Comparison of ENCODE assay signal across 8 cellular contexts in the genomic region with DNA sequence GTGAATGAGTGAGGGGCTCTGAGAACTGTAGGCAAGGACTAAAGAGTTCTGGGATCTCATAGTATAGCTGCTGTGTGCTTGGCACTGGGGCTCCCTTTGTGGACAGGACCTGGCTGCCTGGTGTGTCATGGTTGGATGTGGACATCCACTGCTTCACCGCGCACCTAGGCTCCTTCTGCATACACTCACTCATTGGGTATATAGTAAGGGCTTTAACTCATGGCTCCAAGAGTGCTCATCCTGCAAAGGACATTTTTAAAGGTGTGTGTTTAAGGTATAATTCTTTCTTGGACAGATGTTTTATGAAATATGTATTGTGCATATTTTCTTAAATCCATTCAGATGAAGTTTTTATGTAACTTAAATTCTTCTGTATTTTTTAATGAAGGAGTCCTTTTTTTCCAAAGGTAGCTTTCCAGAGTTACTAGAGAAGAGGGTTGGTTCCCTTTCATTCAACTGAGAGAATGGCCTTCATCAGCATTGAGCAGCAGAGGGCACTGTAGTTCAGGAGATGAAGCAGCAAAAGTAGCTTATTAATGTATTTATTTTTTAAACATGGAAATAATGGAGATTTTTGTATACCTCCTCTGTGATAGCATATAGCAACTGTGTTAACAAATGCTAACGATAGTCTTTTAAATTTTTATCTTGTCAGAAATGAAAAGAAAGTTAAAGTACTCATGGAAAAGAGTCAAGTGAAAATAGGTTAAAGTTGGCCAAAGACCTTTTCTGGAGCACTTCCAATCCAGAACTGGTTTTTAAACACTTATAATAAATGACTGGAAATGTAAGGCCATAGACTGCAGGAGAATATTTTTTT. TPM values are rescaled to one million over a fixed set of nuclear protein-coding genes. Genes with fewer than 3 reads are reported as not detected.
DNase-seq lines count a peak whose midpoint lies in the region; ATAC-seq, FAIRE-seq and TF ChIP-seq lines count a peak whose summit lies in the region.

No MANE protein-coding gene starts in this region.

- no peak overlapping the region for H3K4me3 ChIP-seq in GM12878

- H3K9ac ChIP-seq in GM12878 (ENCODE audit: control insufficient read depth, insufficient read depth, low read length), result no peak overlapping the region

- H4K20me1 ChIP-seq in GM12878 (ENCODE audit: control insufficient read depth, insufficient read depth), result no peaks in the 10 kb centered on the region; the same call in 1 of the 2 replicates

- peak; percentile 74 for TF ChIP-seq CTCF in RWPE1 (conservative IDR thresholded peaks at IDR 0.05; ENCODE audit: low read depth)
- peak; percentile 64 to 89 (median 81) for TF ChIP-seq CTCF in GM12878 (IDR thresholded peaks at IDR 0.05 in 2 of 3, conservative IDR thresholded peaks at IDR 0.05 in 1 of 3; ENCODE audit: control insufficient read depth in 2 of 3, extremely low read depth in 1 of 3, insufficient read depth in 1 of 3, low read depth in 3 of 3, low read length in 3 of 3)

- SMC1A ChIA-PET in GM12878 (lab: Charles Lee; ENCODE audit: uncharacterized antibody, unreplicated experiment), result interaction anchor here (0.6 to 4.4 kb wide), 42 partner anchors 11 to 316 kb away, joined by 3 to 67 read pairs (median 5); partner anchors contain the start of genes DPH3 and OXNAD1

- no TSS peak for BruUV-seq in GM12878 (replicated peaks; lab: Mats Ljungman, UMichigan)

- peak; percentile 96 for TF ChIP-seq RAD21 in GM12878 (IDR thresholded peaks at IDR 0.05; ENCODE audit: insufficient read depth, low read depth, low read length)

- ATAC-seq in GM12878 (peak; percentile 58), HG03135 (IDR thresholded peaks at IDR 0.05; ENCODE audit: unreplicated experiment) (no peak)

- DNase-seq in NCI-H2196 (lab: John Stamatoyannopoulos, UW; ENCODE audit: unreplicated experiment), result peak; percentile 18
- DNase-seq in NCI-H2196 treated with DMSO at 0.1 percent for 48 hours (lab: John Stamatoyannopoulos, UW; ENCODE audit: unreplicated experiment), result no peak
- peak; percentile 3 for DNase-seq in HPDE6-E6E7 (ENCODE audit: extremely low spot score)
- peak; percentile 25 for DNase-seq in RWPE1 (ENCODE audit: low spot score)
- DNase-seq in GM12878 (ENCODE audit: low read depth, low spot score), result no peak
- peak; percentile 83 for DNase-seq in inferior parietal cortex (ENCODE audit: extremely low spot score)
- peak; percentile 47 for DNase-seq in stimulated activated CD4-positive, alpha-beta T cell treated with anti-CD3 and anti-CD28 coated beads, Interleukin-4, amount 100 ng/mL, for 1 hour

- no peaks in the 10 kb centered on the region for H3K27me3 ChIP-seq in GM12878 (replicated peaks in 1 of 2; ENCODE audit: control insufficient read depth in 2 of 2, insufficient read depth in 2 of 2, low read length in 1 of 2)

- WGBS in GM12878 (ENCODE audit: insufficient coverage, insufficient replicate concordance, low lambda C conversion rate, missing lambda C conversion rate), result 65% methylated on average over 3 of the region's 3 CpGs

- no peak overlapping the region for H3K4me2 ChIP-seq in GM12878 (ENCODE audit: control insufficient read depth, insufficient read depth)

- POLR2A ChIA-PET in RWPE1 (lab: Yijun Ruan, JAX; ENCODE audit: low non-redundant PET), result no interaction called here
- POLR2A ChIA-PET in GM12878 (lab: Charles Lee), result interaction anchor here (0.6 to 0.8 kb wide), 2 partner anchors 80 to 108 kb away, joined by 3 to 4 read pairs; no protein-coding TSS in a partner anchor

- peaks cover 11% of the 10 kb centered on the region for H3K4me1 ChIP-seq in GM12878 (ENCODE audit: control insufficient read depth, insufficient read depth, low read length)

- no peak overlapping the region for H3K27ac ChIP-seq in RWPE1
- H3K27ac ChIP-seq in GM12878 (ENCODE audit: control insufficient read depth, insufficient read depth), result peak overlapping the region; percentile 5; the same call in 1 of the 2 replicates

- no peak for TF ChIP-seq EP300 in GM12878 (IDR thresholded peaks at IDR 0.05; ENCODE audit: borderline replicate concordance in 1 of 2, control insufficient read depth in 1 of 2, low read depth in 2 of 2, low read length in 2 of 2)

- CTCF ChIA-PET in RWPE1 (lab: Yijun Ruan, JAX) (interaction anchor here (0.5 to 1.5 kb wide), 16 partner anchors 10 to 1244 kb away, joined by 3 to 19 read pairs (median 3); no protein-coding TSS in a partner anchor), GM12878 (lab: Yijun Ruan, JAX) (interaction anchor here (0.7 to 9.6 kb wide), 48 partner anchors 8 to 942 kb away, joined by 3 to 170 read pairs (median 5); partner anchors contain the start of genes DPH3 and OXNAD1)

- peaks cover 3 to 18% of the 10 kb centered on the region in 2 experiments; a peak in 3 of 4 replicates for H3K36me3 ChIP-seq in GM12878 (ENCODE audit: control insufficient read depth in 2 of 2, insufficient read depth in 2 of 2, low read length in 1 of 2)

- no peak for TF ChIP-seq POLR2A in GM12878 (IDR thresholded peaks at IDR 0.05; ENCODE audit: low read depth, low read length)

- intact Hi-C loops in GM12878 (cut with micrococcal nuclease; ENCODE audit: unreplicated experiment), result loop anchor here (1.0 to 10.0 kb wide), 4 partner anchors 29 to 535 kb away; no protein-coding TSS in a partner anchor

- no peak overlapping the region for H2AFZ ChIP-seq in GM12878 (ENCODE audit: control insufficient read depth, low read depth, low read length)

- RAD21 ChIA-PET in GM12878 (lab: Charles Lee; ENCODE audit: unreplicated experiment), result interaction anchor here (0.7 to 4.7 kb wide), 44 partner anchors 11 to 942 kb away, joined by 3 to 91 read pairs (median 5); partner anchors contain the start of gene OXNAD1

- peaks cover 7% of the 10 kb centered on the region for H3K9me3 ChIP-seq in GM12878 (replicated peaks; ENCODE audit: control insufficient read depth, insufficient read depth, low read length)

- peaks cover 3% of the 10 kb centered on the region for H3K79me2 ChIP-seq in GM12878 (ENCODE audit: control insufficient read depth, insufficient read depth, low read length)

- FAIRE-seq in GM12878 (lab: Jason Lieb, UNC), result no peak

- in situ Hi-C loops in GM12878 (cut with MboI), result loop anchor here (25.0 kb wide), 2 partner anchors 747 to 922 kb away; no protein-coding TSS in a partner anchor

TF ChIP-seq in GM12878, 131 proteins besides CTCF, POLR2A, EP300 and RAD21 (continues in another document):
- TF ChIP-seq CREM (IDR thresholded peaks at IDR 0.05; ENCODE audit: low read depth), result no peak
- TF ChIP-seq ATF7 (IDR thresholded peaks at IDR 0.05; ENCODE audit: low read depth), result 0 out of 2 replicates have a peak, but pooled peaks have one; percentile 5
- TF ChIP-seq FOXM1 (IDR thresholded peaks at IDR 0.05; ENCODE audit: low read depth, low read length), result peak; percentile 37; the same call in 1 of the 2 replicates
- TF ChIP-seq, protein P1, sequence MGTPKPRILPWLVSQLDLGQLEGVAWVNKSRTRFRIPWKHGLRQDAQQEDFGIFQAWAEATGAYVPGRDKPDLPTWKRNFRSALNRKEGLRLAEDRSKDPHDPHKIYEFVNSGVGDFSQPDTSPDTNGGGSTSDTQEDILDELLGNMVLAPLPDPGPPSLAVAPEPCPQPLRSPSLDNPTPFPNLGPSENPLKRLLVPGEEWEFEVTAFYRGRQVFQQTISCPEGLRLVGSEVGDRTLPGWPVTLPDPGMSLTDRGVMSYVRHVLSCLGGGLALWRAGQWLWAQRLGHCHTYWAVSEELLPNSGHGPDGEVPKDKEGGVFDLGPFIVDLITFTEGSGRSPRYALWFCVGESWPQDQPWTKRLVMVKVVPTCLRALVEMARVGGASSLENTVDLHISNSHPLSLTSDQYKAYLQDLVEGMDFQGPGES (IDR thresholded peaks at IDR 0.05), result no peak
- TF ChIP-seq SMAD5 (IDR thresholded peaks at IDR 0.05; ENCODE audit: low read depth), result no peak
- 0 out of 2 replicates have a peak, but pooled peaks have one; percentile 21 for TF ChIP-seq NFIC (IDR thresholded peaks at IDR 0.05; ENCODE audit: low read depth, low read length)
- no peak for TF ChIP-seq STAT3 (IDR thresholded peaks at IDR 0.05; ENCODE audit: low read depth, low read length)

RNA-seq across cellular contexts. Expression of gene OXNAD1, which starts 25.2 kb away (rescaled TPM):
- total RNA-seq in GM12878 (2013; cell fraction: nucleolus; rRNA removed), result 46.6 and 47.8 TPM in 2 replicates
- total RNA-seq in GM12878 (2014; rRNA removed) (18.9 and 20.5 TPM in 2 replicates), GM12878 (2014; rRNA removed; fragmentation: Illumina TruSeq; extraction: Trizol) (13.5 and 14.4 TPM in 2 replicates), GM12878 (2021) (14.5 and 15.4 TPM in 2 replicates)
- polyA plus RNA-seq in GM12878 (2011; ENCODE audit: low read depth), result 4.2 TPM
- polyA plus RNA-seq in GM12878 (2011; rRNA removed) (18.7 and 22.6 TPM in 2 replicates), GM12878 (2014; fragmentation: Illumina TruSeq; extraction: Trizol) (12.9 and 16.9 TPM in 2 replicates), GM12878 (2014; fragmentation: Nextera tagmentation; extraction: Ambion mirVana) (1 to 10 TPM; 5.6 to 6.9 TPM), GM12878 (2014; rRNA removed) (13.2 and 13.5 TPM in 2 replicates), GM12878 (2016; fragmentation: Nextera tagmentation; extraction: Ambion mirVana) (10 to 100 TPM; 24.3 to 27.8 TPM)
- 14.2 and 14.3 TPM in 2 replicates for polyA plus RNA-seq in GM12878 (2011; cell fraction: cytosol; rRNA removed)
- polyA plus RNA-seq in GM12878 (2011; cell fraction: nucleus; rRNA removed), result 14.9 and 17.4 TPM in 2 replicates
- polyA plus RNA-seq in GM12878 (2012), result 6.9 and 7.2 TPM in 2 replicates
- polyA minus RNA-seq in GM12878 (2011; rRNA and poly(A)+ RNA removed), result 21.0 and 22.2 TPM in 2 replicates
- 6.0 and 10.7 TPM in 2 replicates for polyA minus RNA-seq in GM12878 (2011; cell fraction: cytosol; rRNA and poly(A)+ RNA removed)
- 27.0 and 38.5 TPM in 2 replicates for polyA minus RNA-seq in GM12878 (2011; cell fraction: nucleus; rRNA and poly(A)+ RNA removed)

RNA-seq across cellular contexts. Expression of gene DPH3, which starts 25.5 kb away (rescaled TPM):
- 3.3 and 3.5 TPM in 2 replicates for total RNA-seq in GM12878 (2013; cell fraction: nucleolus; rRNA removed)
- total RNA-seq in GM12878 (2014; rRNA removed) (10.7 and 10.8 TPM in 2 replicates), GM12878 (2014; rRNA removed; fragmentation: Illumina TruSeq; extraction: Trizol) (13.0 and 14.7 TPM in 2 replicates), GM12878 (2021) (15.4 and 20.6 TPM in 2 replicates)
- polyA plus RNA-seq in GM12878 (2011; ENCODE audit: low read depth), result 5.3 TPM
- polyA plus RNA-seq in GM12878 (2011; rRNA removed) (26.1 and 39.1 TPM in 2 replicates), GM12878 (2014; fragmentation: Illumina TruSeq; extraction: Trizol) (18.0 and 19.0 TPM in 2 replicates), GM12878 (2014; fragmentation: Nextera tagmentation; extraction: Ambion mirVana) (10 to 100 TPM; 67.1 to 71.8 TPM), GM12878 (2014; rRNA removed) (9.2 and 10.9 TPM in 2 replicates), GM12878 (2016; fragmentation: Nextera tagmentation; extraction: Ambion mirVana) (10 to 100 TPM; 50.6 to 54.8 TPM)
- polyA plus RNA-seq in GM12878 (2011; cell fraction: cytosol; rRNA removed), result 7.1 and 7.3 TPM in 2 replicates
- polyA plus RNA-seq in GM12878 (2011; cell fraction: nucleus; rRNA removed), result 3.4 and 5.5 TPM in 2 replicates
- 10.3 and 11.2 TPM in 2 replicates for polyA plus RNA-seq in GM12878 (2012)
- polyA minus RNA-seq in GM12878 (2011; rRNA and poly(A)+ RNA removed), result 5.8 and 6.9 TPM in 2 replicates
- polyA minus RNA-seq in GM12878 (2011; cell fraction: cytosol; rRNA and poly(A)+ RNA removed), result 3.3 and 3.7 TPM in 2 replicates
- 2.7 and 3.5 TPM in 2 replicates for polyA minus RNA-seq in GM12878 (2011; cell fraction: nucleus; rRNA and poly(A)+ RNA removed)

Comparison
In these comparisons a context has a peak if more than half of its experiments do, and no peak if none do; other contexts are left out.
1. DNase-seq: peak in NCI-H2196 (single experiment), HPDE6-E6E7 (single experiment), RWPE1 (single experiment), inferior parietal cortex (single experiment) and stimulated activated CD4-positive, alpha-beta T cell treated with anti-CD3 and anti-CD28 coated beads, Interleukin-4, amount 100 ng/mL, for 1 hour (single experiment); none in NCI-H2196 treated with DMSO at 0.1 percent for 48 hours (single experiment) and GM12878 (single experiment).